In the genomic region with DNA sequence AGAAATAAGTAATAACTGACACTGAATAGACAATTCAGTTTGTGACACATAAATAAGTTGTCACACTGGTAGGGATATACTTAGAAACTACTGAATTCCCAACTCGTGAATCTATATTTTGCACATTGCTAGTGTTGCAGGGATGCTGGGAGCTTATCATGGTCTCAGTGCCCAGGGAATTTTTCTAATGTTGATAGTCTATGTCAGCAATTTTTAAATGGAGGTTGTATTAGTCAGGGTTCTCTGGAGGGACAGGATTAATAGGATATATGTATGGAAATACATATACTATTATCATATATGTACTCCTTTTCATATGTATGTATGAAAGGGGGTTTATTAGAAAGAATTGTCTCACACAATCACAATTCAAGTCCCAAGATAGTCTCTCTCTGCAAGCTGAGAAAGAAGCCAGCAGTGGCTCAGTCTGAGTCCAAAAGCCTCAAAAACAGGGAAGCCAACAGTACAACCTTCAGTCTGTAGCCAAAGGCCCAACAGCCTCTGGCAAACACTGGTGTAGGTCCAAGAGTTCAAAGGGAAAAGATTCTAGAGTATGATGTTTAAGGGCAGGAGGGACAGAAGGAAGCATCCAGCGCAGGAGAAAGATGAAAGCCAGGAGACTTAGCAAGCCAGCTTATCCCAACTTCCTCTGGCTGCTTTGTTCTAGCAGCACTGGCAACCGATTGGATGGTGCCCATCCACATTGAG, we compare ENCODE assay signal across 19 cellular contexts.
DNase-seq lines count a peak whose midpoint lies in the region; ATAC-seq and TF ChIP-seq lines count a peak whose summit lies in the region.
"Had no signal": no experiment of that assay in that cellular context is flagged by ENCODE, and none has a peak within 500 bp of the region (broad histone marks: within the 10 kb centered on the region; RNA-seq: fewer than 3 reads in every experiment).

No MANE protein-coding gene starts in this region.

- H3K4me1 ChIP-seq in iPS-20b (ENCODE audit: insufficient read depth, low read length), result peaks cover 15% of the 10 kb centered on the region; the same call in 1 of the 2 replicates
- peaks cover 7 to 23% of the 10 kb centered on the region in 2 donors for H3K4me1 ChIP-seq in thoracic aorta (ENCODE audit: control insufficient read depth in 1 of 2, low read depth in 2 of 2)
- H3K4me1 ChIP-seq: SJSA1 had no signal

- H3K27ac ChIP-seq in VCaP (peak overlapping the region; percentile 71), iPS-20b (ENCODE audit: low read length) (peak overlapping the region; percentile 97), thoracic aorta (peak overlapping the region; percentile 11 to 30)
- H3K27ac ChIP-seq: 22Rv1, SJSA1 had no signal

- H3K9me3 ChIP-seq in iPS-20b (ENCODE audit: insufficient read depth, low read depth, low read length) (peaks cover 37% of the 10 kb centered on the region), thoracic aorta (no peaks in the 10 kb centered on the region)
- H3K9me3 ChIP-seq: SJSA1 had no signal

- POLR2A ChIA-PET in MCF 10A (lab: Yijun Ruan, JAX), result no interaction called here

- intact Hi-C loops in MCF 10A (cut with micrococcal nuclease), result no loop called here

- DNase-seq in NCI-H748 (lab: John Stamatoyannopoulos, UW; ENCODE audit: unreplicated experiment) (peak; percentile 33), NCI-H748 treated with DMSO at 0.1 percent for 48 hours (lab: John Stamatoyannopoulos, UW) (no peak), thoracic aorta (ENCODE audit: low spot score) (no peak), MCF 10A (ENCODE audit: unreplicated experiment) (no peak), T-helper 2 cell (no peak)
- DNase-seq in activated naive CD8-positive, alpha-beta T cell treated with anti-CD3 and anti-CD28 coated beads for 36 hours, result no peak
- DNase-seq: DMS79 treated with DMSO at 0.1 percent for 48 hours, H7, Kasumi-1, NCI-H1092 treated with DMSO at 0.1 percent for 48 hours, NCI-H2081 treated with DMSO at 0.1 percent for 48 hours, NCI-H446 treated with DMSO at 0.1 percent for 48 hours, NCI-H69, OCI-M1 had no signal

- CTCF ChIA-PET in MCF 10A (lab: Yijun Ruan, JAX), result no interaction called here

- H3K27me3 ChIP-seq in iPS-20b (ENCODE audit: insufficient read depth, low read length) (no peaks in the 10 kb centered on the region), thoracic aorta (replicated peaks; ENCODE audit: insufficient read depth) (no peaks in the 10 kb centered on the region)
- H3K27me3 ChIP-seq: SJSA1 had no signal

- no peak for ATAC-seq in thoracic aorta (ENCODE audit: insufficient number of reproducible peaks, low FRiP score, low read depth)

- H3K4me3 Mint-ChIP-seq in activated naive CD8-positive, alpha-beta T cell treated with anti-CD3 and anti-CD28 coated beads for 36 hours, result no peak overlapping the region
- H3K4me3 Mint-ChIP-seq in MCF 10A (ENCODE audit: unreplicated experiment), result no peak overlapping the region
- H3K4me3 Mint-ChIP-seq: CD14-positive monocyte had no signal

- H3K36me3 ChIP-seq in iPS-20b (ENCODE audit: insufficient read depth, low read depth, low read length) (0 out of 2 replicates have a peak, but pooled peaks cover 11% of the 10 kb centered on the region), thoracic aorta (no peaks in the 10 kb centered on the region)
- H3K36me3 ChIP-seq: SJSA1 had no signal

- H3K4me3 ChIP-seq in iPS-20b (ENCODE audit: low read length), result no peak overlapping the region
- H3K4me3 ChIP-seq in thoracic aorta, result no peak overlapping the region
- H3K4me3 ChIP-seq: SJSA1 had no signal

- TF ChIP-seq CTCF in VCaP (conservative IDR thresholded peaks at IDR 0.05) (no peak), thoracic aorta (IDR thresholded peaks at IDR 0.05) (no peak), MCF 10A (IDR thresholded peaks at IDR 0.05; ENCODE audit: unreplicated experiment) (no peak)

- peaks cover 12% of the 10 kb centered on the region for H3K9me3 Mint-ChIP-seq in activated naive CD8-positive, alpha-beta T cell treated with anti-CD3 and anti-CD28 coated beads for 36 hours
- peaks cover 7% of the 10 kb centered on the region for H3K9me3 Mint-ChIP-seq in MCF 10A (ENCODE audit: unreplicated experiment)

- peak overlapping the region; percentile 79; the same call in 1 of the 2 replicates for H3K9ac ChIP-seq in iPS-20b (ENCODE audit: low read depth, low read length)

- H3K4me1 Mint-ChIP-seq in activated naive CD8-positive, alpha-beta T cell treated with anti-CD3 and anti-CD28 coated beads for 36 hours, result peaks cover 16% of the 10 kb centered on the region
- no peaks in the 10 kb centered on the region for H3K4me1 Mint-ChIP-seq in MCF 10A (ENCODE audit: insufficient read depth, unreplicated experiment)
- H3K4me1 Mint-ChIP-seq: CD14-positive monocyte had no signal

- H3K27me3 Mint-ChIP-seq in activated naive CD8-positive, alpha-beta T cell treated with anti-CD3 and anti-CD28 coated beads for 36 hours, result no peaks in the 10 kb centered on the region
- no peaks in the 10 kb centered on the region for H3K27me3 Mint-ChIP-seq in MCF 10A (ENCODE audit: insufficient read depth, unreplicated experiment)

- no peak overlapping the region for H3K27ac Mint-ChIP-seq in activated naive CD8-positive, alpha-beta T cell treated with anti-CD3 and anti-CD28 coated beads for 36 hours
- H3K27ac Mint-ChIP-seq in MCF 10A (ENCODE audit: low read depth, unreplicated experiment), result no peak overlapping the region
- H3K27ac Mint-ChIP-seq: CD14-positive monocyte had no signal

- peaks cover 3% of the 10 kb centered on the region for H3K36me3 Mint-ChIP-seq in activated naive CD8-positive, alpha-beta T cell treated with anti-CD3 and anti-CD28 coated beads for 36 hours
- H3K36me3 Mint-ChIP-seq in MCF 10A (ENCODE audit: insufficient read depth, unreplicated experiment), result peaks cover 6% of the 10 kb centered on the region
- H3K36me3 Mint-ChIP-seq: CD14-positive monocyte had no signal

- BruUV-seq in MCF 10A (replicated peaks; lab: Mats Ljungman, UMichigan), result no TSS peak

Comparison
In these comparisons a context has a peak if more than half of its experiments do, and no peak if none do; other contexts are left out.
1. H3K27ac ChIP-seq: peak in every context shown above with its lines; median percentile 97 in iPS-20b; 71 in VCaP; 20 in thoracic aorta.